In genomic region chr7:36167403-36168050, GRCh38 we compare ENCODE assay signal across 2 cellular contexts.
TF ChIP-seq lines count a peak whose summit lies in the region.

No MANE protein-coding gene starts in this region.

TF ChIP-seq in HepG2, 621 proteins besides CTCF, POLR2A, EP300 and RAD21:
- TF ChIP-seq MATR3 (CRISPR knock-in tag; IDR thresholded peaks at IDR 0.05) = no peak
- no peak for TF ChIP-seq ZZZ3 (CRISPR knock-in tag; IDR thresholded peaks at IDR 0.05; ENCODE audit: borderline replicate concordance)
- no peak for TF ChIP-seq SIN3A (IDR thresholded peaks at IDR 0.05; ENCODE audit: borderline replicate concordance, low read depth, low read length)
- TF ChIP-seq ZNF749 (CRISPR knock-in tag; IDR thresholded peaks at IDR 0.05; ENCODE audit: borderline replicate concordance) = no peak
- no peak for TF ChIP-seq SYNCRIP (IDR thresholded peaks at IDR 0.05; ENCODE audit: insufficient read depth, low read depth, low read length)
- TF ChIP-seq ZNF614 (CRISPR knock-in tag; IDR thresholded peaks at IDR 0.05; ENCODE audit: borderline replicate concordance) = no peak
- no peak for TF ChIP-seq NFE2L2 (IDR thresholded peaks at IDR 0.05; ENCODE audit: low read length)
- no peak for TF ChIP-seq NONO (IDR thresholded peaks at IDR 0.05)
- TF ChIP-seq NONO (CRISPR knock-in tag; conservative IDR thresholded peaks at IDR 0.05) = no peak
- no peak for TF ChIP-seq ZNF543 (CRISPR knock-in tag; IDR thresholded peaks at IDR 0.05)
- no peak for TF ChIP-seq ZNF597 (CRISPR knock-in tag; IDR thresholded peaks at IDR 0.05)
- no peak for TF ChIP-seq RBM39 (IDR thresholded peaks at IDR 0.05; ENCODE audit: low read depth, low read length, poor library complexity, severe bottlenecking)
- TF ChIP-seq MEIS2 (CRISPR knock-in tag; IDR thresholded peaks at IDR 0.05) = no peak
- no peak for TF ChIP-seq KLF6 (CRISPR knock-in tag; IDR thresholded peaks at IDR 0.05)
- no peak for TF ChIP-seq PRDM10 (CRISPR knock-in tag; IDR thresholded peaks at IDR 0.05; ENCODE audit: low read depth)
- no peak for TF ChIP-seq HOXD1 (CRISPR knock-in tag; IDR thresholded peaks at IDR 0.05)
- no peak for TF ChIP-seq TBX3 (IDR thresholded peaks at IDR 0.05; ENCODE audit: borderline replicate concordance)
- no peak for TF ChIP-seq ZNF136 (CRISPR knock-in tag; IDR thresholded peaks at IDR 0.05; ENCODE audit: low read depth)
- no peak for TF ChIP-seq GATAD2A (CRISPR knock-in tag; IDR thresholded peaks at IDR 0.05)

TF ChIP-seq in GM12878, 131 proteins besides CTCF, POLR2A, EP300 and RAD21:
- TF ChIP-seq RELA (IDR thresholded peaks at IDR 0.05; ENCODE audit: borderline replicate concordance, partially characterized antibody) = no peak
- no peak for TF ChIP-seq ZNF622 (IDR thresholded peaks at IDR 0.05)
